ENCODE assay signal across 8 cellular contexts in the genomic region with DNA sequence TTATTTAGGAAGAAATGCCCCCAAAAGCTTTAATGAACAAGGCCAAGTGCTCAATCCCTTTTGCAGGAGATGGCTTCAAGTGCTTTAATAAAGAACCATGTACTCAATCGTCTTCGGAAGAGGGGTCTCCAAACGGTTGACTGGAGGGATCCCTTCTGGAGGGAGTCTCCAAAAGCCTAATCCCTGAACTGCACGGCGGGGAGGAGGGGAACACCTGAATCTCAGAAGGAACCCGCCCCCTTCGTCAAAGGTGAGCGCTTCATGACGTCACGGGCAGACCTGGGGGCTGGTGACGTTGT. TPM values are rescaled to one million over a fixed set of nuclear protein-coding genes. Genes with fewer than 3 reads are reported as not detected.
DNase-seq lines count a peak whose midpoint lies in the region; ATAC-seq and TF ChIP-seq lines count a peak whose summit lies in the region.

No MANE protein-coding gene starts in this region.

- peaks cover 54% of the 10 kb centered on the region for H3K36me3 Mint-ChIP-seq in WTC11
- peaks cover 89% of the 10 kb centered on the region for H3K36me3 Mint-ChIP-seq in effector memory CD8-positive, alpha-beta T cell (ENCODE audit: insufficient read depth)

- no peaks in the 10 kb centered on the region for H4K20me1 ChIP-seq in neural cell (ENCODE audit: insufficient read depth)

- no peaks in the 10 kb centered on the region for H3K9me2 ChIP-seq in neural cell (ENCODE audit: insufficient read depth, low read length)

- in situ Hi-C loops in GM13977 (cut with MboI; ENCODE audit: low pct_unique_long_range_greater_than_20kb, low sequenced_read_pairs, unreplicated experiment), result no loop called here

- DNase-seq in HFF-Myc (ENCODE audit: extremely low read depth, low read depth) (no peak), WTC11 (ENCODE audit: low spot score) (no peak), GM13977 (ENCODE audit: low spot score) (no peak), DMS 273 (lab: John Stamatoyannopoulos, UW; ENCODE audit: unreplicated experiment) (no peak)
- peak in 2 of 3 experiments; percentile 77 to 78 for DNase-seq in effector memory CD8-positive, alpha-beta T cell

- no peaks in the 10 kb centered on the region for H3K27me3 ChIP-seq in neural cell (ENCODE audit: insufficient read depth, low read depth, low read length)

- peak overlapping the region; percentile 90 for H3K9ac ChIP-seq in neural cell (ENCODE audit: low read length)

- no peaks in the 10 kb centered on the region; the same call in 1 of the 2 replicates for H3K27me3 Mint-ChIP-seq in WTC11 (ENCODE audit: low read depth)
- H3K27me3 Mint-ChIP-seq in effector memory CD8-positive, alpha-beta T cell, result no peaks in the 10 kb centered on the region

- no peak for TF ChIP-seq EP300 in neural cell (conservative IDR thresholded peaks at IDR 0.05; ENCODE audit: poor library complexity, severe bottlenecking)

- H2AFZ ChIP-seq in neural cell (ENCODE audit: low read depth, low read length), result peak overlapping the region; percentile 41

- TF ChIP-seq CTCF in HFF-Myc (IDR thresholded peaks at IDR 0.05; ENCODE audit: low read depth, low read length, missing control alignments), result no peak
- TF ChIP-seq CTCF in WTC11 (IDR thresholded peaks at IDR 0.05), result no peak
- TF ChIP-seq CTCF in neural cell (IDR thresholded peaks at IDR 0.05; ENCODE audit: poor library complexity, severe bottlenecking), result no peak
- TF ChIP-seq CTCF in GM13977 (IDR thresholded peaks at IDR 0.05; ENCODE audit: extremely low read depth, insufficient read depth, missing control alignments), result no peak

- peak overlapping the region; percentile 99 for H3K27ac Mint-ChIP-seq in WTC11
- peak overlapping the region; percentile 95 to 97 for H3K27ac Mint-ChIP-seq in effector memory CD8-positive, alpha-beta T cell

- H3K4me3 Mint-ChIP-seq in WTC11, result peak overlapping the region; percentile 100
- peak overlapping the region; percentile 98 for H3K4me3 Mint-ChIP-seq in effector memory CD8-positive, alpha-beta T cell

- H3K4me3 ChIP-seq in HFF-Myc (replicated peaks; ENCODE audit: low read depth, low read length) (peak overlapping the region; percentile 89), neural cell (ENCODE audit: low read length) (peak overlapping the region; percentile 95)

- H3K27ac ChIP-seq in neural cell (ENCODE audit: low read length), result peak overlapping the region; percentile 96

- H3F3A ChIP-seq in neural cell (ENCODE audit: insufficient read depth, low read length, poor library complexity, severe bottlenecking), result no peaks in the 10 kb centered on the region

- peaks cover 23% of the 10 kb centered on the region for H3K79me2 ChIP-seq in neural cell (replicated peaks; ENCODE audit: insufficient read depth, low read length)

- no peaks in the 10 kb centered on the region for H3K36me3 ChIP-seq in neural cell (ENCODE audit: insufficient read depth, low read length)

- peak overlapping the region; percentile 97 for H3K4me2 ChIP-seq in neural cell (ENCODE audit: low read length)

- peaks cover 17% of the 10 kb centered on the region for H3K4me1 Mint-ChIP-seq in WTC11
- peaks cover 19 to 28% of the 10 kb centered on the region in 2 donors for H3K4me1 Mint-ChIP-seq in effector memory CD8-positive, alpha-beta T cell (ENCODE audit: low read depth in 2 of 2)

- POLR2A ChIA-PET in WTC11 (lab: Charles Lee), result interaction anchor here (0.8 to 2.1 kb wide), 9 partner anchors 12 to 90 kb away, joined by 3 to 25 read pairs (median 4); partner anchors contain the start of genes PLEKHG2, RPS16 and TIMM50

- ATAC-seq in WTC11, result no peak
- no peak for ATAC-seq in effector memory CD8-positive, alpha-beta T cell (replicated peaks)
- ATAC-seq in HG02885 (IDR thresholded peaks at IDR 0.05; ENCODE audit: poor library complexity, unreplicated experiment), result no peak
- no peak for ATAC-seq in HG02798 (IDR thresholded peaks at IDR 0.05; ENCODE audit: poor library complexity, unreplicated experiment)

- CTCF ChIA-PET in WTC11 (lab: Charles Lee), result interaction anchor here (1.6 to 2.3 kb wide), 3 partner anchors 11 to 84 kb away, joined by 6 to 17 read pairs (median 9); partner anchors contain the start of gene PLEKHG2

- no peaks in the 10 kb centered on the region for H3K9me3 Mint-ChIP-seq in WTC11
- no peaks in the 10 kb centered on the region for H3K9me3 Mint-ChIP-seq in effector memory CD8-positive, alpha-beta T cell

- no peaks in the 10 kb centered on the region for H3K9me3 ChIP-seq in neural cell (ENCODE audit: low read length)

- no peak for TF ChIP-seq RAD21 in neural cell (conservative IDR thresholded peaks at IDR 0.05)

TF ChIP-seq in WTC11, 78 proteins besides CTCF, POLR2A, EP300 and RAD21:
- no peak for TF ChIP-seq ZNF232 (CRISPR knock-in tag; IDR thresholded peaks at IDR 0.05)
- 0 out of 2 replicates have a peak, but pooled peaks have one; percentile 10 for TF ChIP-seq EMX1 (CRISPR knock-in tag; IDR thresholded peaks at IDR 0.05)

TF ChIP-seq in neural cell, 6 proteins besides CTCF, POLR2A, EP300 and RAD21:
- TF ChIP-seq POLR2AphosphoS5 (IDR thresholded peaks at IDR 0.05) (no peak), TAF1 (IDR thresholded peaks at IDR 0.05; ENCODE audit: low read depth) (peak; percentile 3)
TF ChIP-seq in neural cell: peak in this region for 1.

RNA-seq across cellular contexts. Expression of gene PAF1, which starts 0.5 kb away (rescaled TPM):
- 27.8 to 34.4 TPM (median 29.4 TPM) in 3 replicates for total RNA-seq in WTC11 (2021)
- polyA plus RNA-seq in neural cell, result 37.3 and 67.2 TPM in 2 replicates
- polyA minus RNA-seq in neural cell, result 31.1 and 35.8 TPM in 2 replicates

RNA-seq across cellular contexts. Expression of gene MED29, which starts 0.8 kb away (rescaled TPM):
- total RNA-seq in WTC11 (2021), result 37.6 to 42.9 TPM (median 39.4 TPM) in 3 replicates
- 39.5 and 52.1 TPM in 2 replicates for polyA plus RNA-seq in neural cell
- polyA minus RNA-seq in neural cell, result 23.4 and 28.2 TPM in 2 replicates

RNA-seq across cellular contexts. Expression of gene ZFP36, which starts 16.2 kb away (rescaled TPM):
- total RNA-seq in WTC11 (2021), result 17.3 to 22.2 TPM (median 18.4 TPM) in 3 replicates
- 0.34 TPM in 1 of 2 replicates, not detected in the other for polyA plus RNA-seq in neural cell
- 0.24 and 0.35 TPM in 2 replicates for polyA minus RNA-seq in neural cell

RNA-seq across cellular contexts. Expression of gene PLEKHG2, which starts 22.1 kb away (rescaled TPM):
- total RNA-seq in WTC11 (2021), result 62.3 to 72.0 TPM (median 63.6 TPM) in 3 replicates
- 14.3 and 23.2 TPM in 2 replicates for polyA plus RNA-seq in neural cell
- 52.1 and 58.4 TPM in 2 replicates for polyA minus RNA-seq in neural cell

RNA-seq across cellular contexts. Expression of gene RPS16, which starts 45.3 kb away (rescaled TPM):
- total RNA-seq in WTC11 (2021), result 2,962 to 3,158 TPM (median 2,999 TPM) in 3 replicates
- polyA plus RNA-seq in neural cell, result 22.6 and 31.0 TPM in 2 replicates
- 24.6 and 24.7 TPM in 2 replicates for polyA minus RNA-seq in neural cell

Comparison
In these comparisons a context has a peak if more than half of its experiments do, and no peak if none do; other contexts are left out.
1. DNase-seq: peak in effector memory CD8-positive, alpha-beta T cell (2 of 3); none in HFF-Myc (single experiment), WTC11 (single experiment), GM13977 (single experiment) and DMS 273 (single experiment).